Comparison of ENCODE assay signal across 8 cellular contexts in genomic region chr4:78775278-78776030, GRCh38. TPM values are rescaled to one million over a fixed set of nuclear protein-coding genes. Genes with fewer than 3 reads are reported as not detected.
DNase-seq lines count a peak whose midpoint lies in the region; ATAC-seq and TF ChIP-seq lines count a peak whose summit lies in the region.

No MANE protein-coding gene starts in this region.

- WGBS in right lobe of liver (ENCODE audit: insufficient coverage, low coverage, low lambda C conversion rate, missing lambda C conversion rate), result 0% methylated on average over 7 of the region's 51 CpGs

- H3K27me3 ChIP-seq in right lobe of liver, result no peaks in the 10 kb centered on the region

- ATAC-seq in GM18870 (IDR thresholded peaks at IDR 0.05; ENCODE audit: unreplicated experiment) (peak; percentile 14), HG03139 (IDR thresholded peaks at IDR 0.05; ENCODE audit: unreplicated experiment) (peak; percentile 43), right lobe of liver (peak; percentile 84 to 88 (median 86))

- intact Hi-C loops in right lobe of liver (cut with DNase I), result no loop called here

- DNase-seq in AML-193 (lab: John Stamatoyannopoulos, UW) (peak; percentile 76 to 81), NCI-H526 (lab: John Stamatoyannopoulos, UW) (peak; percentile 16 to 73), dermis microvascular lymphatic vessel endothelial cell (ENCODE audit: low read depth in 2 of 2) (peak; percentile 70 to 83), right lobe of liver (peak; percentile 90 to 93 (median 92))
- DNase-seq in activated CD4-positive, alpha-beta T cell treated with anti-CD3 and anti-CD28 coated beads, Interleukin-2, amount 50 U/mL, for 48 hours, result peak; percentile 80 to 84
- peak; percentile 87 for DNase-seq in stimulated activated CD4-positive, alpha-beta T cell treated with anti-CD3 and anti-CD28 coated beads, Interleukin-4, amount 100 ng/mL, for 24 hours

- H3K36me3 ChIP-seq in right lobe of liver, result no peaks in the 10 kb centered on the region

- H3K27ac ChIP-seq in right lobe of liver, result peak overlapping the region; percentile 97 to 100 (median 98)

- TF ChIP-seq CTCF in right lobe of liver (IDR thresholded peaks at IDR 0.05), result no peak

- H3K4me3 ChIP-seq in right lobe of liver, result peak overlapping the region; percentile 72 to 84 (median 81)

- peak; percentile 63 for TF ChIP-seq POLR2A in right lobe of liver (IDR thresholded peaks at IDR 0.05)

- peaks cover 0 to 16% (median 4%) of the 10 kb centered on the region in 4 donors for H3K4me1 ChIP-seq in right lobe of liver

- no peaks in the 10 kb centered on the region for H3K9me3 ChIP-seq in right lobe of liver

RNA-seq across cellular contexts. Expression of gene BMP2K, which starts 0.7 kb away (rescaled TPM):
- total RNA-seq in dermis microvascular lymphatic vessel endothelial cell (106 and 167 TPM in 2 replicates), right lobe of liver (10 to 100 TPM; 13.1 to 23.3 (median 18.2) TPM)

Comparison
In these comparisons a context has a peak if more than half of its experiments do, and no peak if none do; other contexts are left out.
1. Peak in every context shown above with its lines: DNase-seq, ATAC-seq, H3K4me3 ChIP-seq and H3K27ac ChIP-seq.
2. ATAC-seq: peak in every context shown above with its lines; median percentile 86 in right lobe of liver; 43 in HG03139; 14 in GM18870.